8 cellular contexts compared by ENCODE assay signal in the genomic region with DNA sequence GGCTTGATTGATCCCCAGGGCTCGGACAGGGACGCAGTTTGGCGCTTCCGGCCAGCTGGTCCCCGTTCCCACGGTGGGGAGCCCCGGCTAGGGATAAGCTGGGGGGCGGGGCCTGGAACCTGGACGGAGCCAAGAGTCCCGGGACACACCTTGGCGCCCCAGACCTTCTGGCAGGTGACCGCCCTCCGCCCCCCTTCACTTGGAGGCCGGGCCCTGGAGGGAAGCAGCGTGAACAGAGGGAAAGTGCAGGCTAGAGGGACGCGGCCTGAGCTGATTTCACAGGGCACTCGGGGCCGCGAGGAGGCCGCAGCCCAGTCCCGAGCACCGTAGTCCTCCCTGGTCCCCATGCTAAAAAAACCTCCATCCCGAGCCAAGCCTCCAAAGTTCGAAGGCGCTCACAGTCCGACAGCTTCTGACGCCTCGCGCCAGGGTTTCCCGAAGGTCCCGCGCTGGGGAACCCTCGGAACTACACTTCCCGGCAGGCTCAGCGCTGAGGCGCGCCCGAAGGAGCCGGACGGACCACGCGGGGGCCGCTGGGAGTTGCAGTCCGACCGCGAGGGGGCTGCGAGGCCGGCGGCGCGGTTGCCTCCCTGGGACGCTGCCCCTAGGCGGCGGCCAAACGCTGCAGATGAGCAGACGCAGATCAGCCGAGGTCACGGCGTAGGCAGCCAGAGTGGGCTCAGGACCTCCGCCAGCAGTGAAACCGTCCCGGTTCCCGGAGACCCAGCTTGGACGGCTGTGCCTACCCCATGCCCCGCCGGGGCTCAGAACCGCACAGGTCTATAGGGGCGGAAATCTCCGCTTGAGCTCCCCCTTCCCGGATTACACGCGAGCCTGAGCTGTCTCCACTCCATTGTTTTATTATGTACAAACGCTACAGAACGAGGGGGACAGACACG. TPM values are rescaled to one million over a fixed set of nuclear protein-coding genes. Genes with fewer than 3 reads are reported as not detected.
A peak's percentile ranks its signal among the peaks of the same experiment; 100 is the strongest.
DNase-seq lines count a peak whose midpoint lies in the region; ATAC-seq and TF ChIP-seq lines count a peak whose summit lies in the region.

A gene with protein sequence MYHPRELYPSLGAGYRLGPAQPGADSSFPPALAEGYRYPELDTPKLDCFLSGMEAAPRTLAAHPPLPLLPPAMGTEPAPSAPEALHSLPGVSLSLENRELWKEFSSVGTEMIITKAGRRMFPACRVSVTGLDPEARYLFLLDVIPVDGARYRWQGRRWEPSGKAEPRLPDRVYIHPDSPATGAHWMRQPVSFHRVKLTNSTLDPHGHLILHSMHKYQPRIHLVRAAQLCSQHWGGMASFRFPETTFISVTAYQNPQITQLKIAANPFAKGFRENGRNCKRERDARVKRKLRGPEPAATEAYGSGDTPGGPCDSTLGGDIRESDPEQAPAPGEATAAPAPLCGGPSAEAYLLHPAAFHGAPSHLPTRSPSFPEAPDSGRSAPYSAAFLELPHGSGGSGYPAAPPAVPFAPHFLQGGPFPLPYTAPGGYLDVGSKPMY (minus strand): TSS at position 451 of the 899 bp plus-strand sequence. CDS start 731 bp downstream, outside the sequence.

- peaks cover 24% of the 10 kb centered on the region for H3K36me3 Mint-ChIP-seq in central memory CD8-positive, alpha-beta T cell (ENCODE audit: insufficient read depth)

- H3K4me3 Mint-ChIP-seq in central memory CD8-positive, alpha-beta T cell = peak within 1 kb of the TSS; percentile 81

- H3K36me3 ChIP-seq in kidney epithelial cell (ENCODE audit: control insufficient read depth, insufficient read depth, low read length) = no peaks in the 10 kb centered on the region

- TF ChIP-seq CTCF in kidney epithelial cell (IDR thresholded peaks at IDR 0.05; ENCODE audit: insufficient read depth, low read length, poor library complexity, severe bottlenecking) = peak; percentile 66

- H3K27me3 Mint-ChIP-seq in central memory CD8-positive, alpha-beta T cell = no peaks in the 10 kb centered on the region

- peak within 1 kb of the TSS; percentile 87 for H3K27ac Mint-ChIP-seq in central memory CD8-positive, alpha-beta T cell (ENCODE audit: low read depth)

- ATAC-seq in GM19025 (IDR thresholded peaks at IDR 0.05; ENCODE audit: low read depth, unreplicated experiment) = peak; percentile 52
- peak; percentile 66 for ATAC-seq in HG03280 (IDR thresholded peaks at IDR 0.05; ENCODE audit: unreplicated experiment)
- peak; percentile 88 to 90 for ATAC-seq in activated CD4-positive, CD25-positive, alpha-beta regulatory T cell treated with anti-CD3 and anti-CD28 coated beads, Interleukin-2, amount 50 U/mL, for 24 hours
- peak; percentile 80 for ATAC-seq in central memory CD8-positive, alpha-beta T cell (replicated peaks; ENCODE audit: extremely low read depth, poor library complexity, severe bottlenecking)

- no peaks in the 10 kb centered on the region for H3K9me3 Mint-ChIP-seq in central memory CD8-positive, alpha-beta T cell

- H3K4me1 Mint-ChIP-seq in central memory CD8-positive, alpha-beta T cell = peaks cover 39% of the 10 kb centered on the region

- peak within 1 kb of the TSS; percentile 47 for H3K4me3 ChIP-seq in kidney epithelial cell (ENCODE audit: low read depth, low read length)

- DNase-seq in AML-193 (lab: John Stamatoyannopoulos, UW) = peak; percentile 88 to 94
- peak; percentile 86 for DNase-seq in NCI-H226
- DNase-seq in central memory CD8-positive, alpha-beta T cell (ENCODE audit: low spot score in 2 of 2) = peak; percentile 89
- peak; percentile 53 for DNase-seq in kidney epithelial cell (ENCODE audit: low read depth)
- peak; percentile 96 for DNase-seq in stimulated activated CD4-positive, alpha-beta T cell treated with anti-CD3 and anti-CD28 coated beads, Interleukin-15, amount 100 ng/mL, for 24 hours

- no peaks in the 10 kb centered on the region for H3K27me3 ChIP-seq in kidney epithelial cell (ENCODE audit: control insufficient read depth, insufficient read depth, low read length)

RNA-seq across cellular contexts. Expression of the gene that starts here (rescaled TPM):
- 0.55 and 0.58 TPM in 2 replicates for total RNA-seq in kidney epithelial cell

Comparison
In these comparisons a context has a peak if more than half of its experiments do, and no peak if none do; other contexts are left out.
1. Peak in every context shown above with its lines: DNase-seq, ATAC-seq and H3K4me3 ChIP-seq.
2. Peak in DNase-seq and H3K4me3 ChIP-seq in kidney epithelial cell; RNA of the gene not detected or under 1 TPM.